In genomic region chr5:43038523-43038989, GRCh38 we compare ENCODE assay signal across 8 cellular contexts. TPM values are rescaled to one million over a fixed set of nuclear protein-coding genes. Genes with fewer than 3 reads are reported as not detected.
A peak's percentile ranks its signal among the peaks of the same experiment; 100 is the strongest.
DNase-seq lines count a peak whose midpoint lies in the region; ATAC-seq and TF ChIP-seq lines count a peak whose summit lies in the region.

No MANE protein-coding gene starts in this region.

- CTCF ChIA-PET in SK-N-SH (lab: Yijun Ruan, JAX) = interaction anchor here (0.9 to 6.1 kb wide), 6 partner anchors 18 to 130 kb away, joined by 3 to 41 read pairs (median 6); no protein-coding TSS in a partner anchor

- no peak for TF ChIP-seq EP300 in SK-N-SH (IDR thresholded peaks at IDR 0.05; ENCODE audit: borderline replicate concordance in 1 of 2, low read depth in 1 of 2, low read length in 1 of 2)
- no peak for TF ChIP-seq EP300 in tibial nerve (IDR thresholded peaks at IDR 0.05)

- POLR2A ChIA-PET in SK-N-SH (lab: Yijun Ruan, JAX) = no interaction called here

- H3K27me3 ChIP-seq in SK-N-SH (ENCODE audit: insufficient read depth) (no peaks in the 10 kb centered on the region), kidney epithelial cell (ENCODE audit: control insufficient read depth, insufficient read depth, low read length) (no peaks in the 10 kb centered on the region), tibial nerve (no peaks in the 10 kb centered on the region)

- H3K4me1 ChIP-seq in SK-N-SH (ENCODE audit: control insufficient read depth in 1 of 2, insufficient read depth in 2 of 2, low read depth in 1 of 2, low read length in 1 of 2) (peaks cover 0 to 24% of the 10 kb centered on the region in 2 experiments; a peak in 1 of 4 replicates), tibial nerve (peaks cover 0 to 8% (median 2%) of the 10 kb centered on the region in 4 donors)

- peaks cover 49% of the 10 kb centered on the region for H3F3A ChIP-seq in SK-N-SH (replicated peaks; ENCODE audit: insufficient read depth)

- H3K36me3 ChIP-seq in SK-N-SH (replicated peaks in 1 of 2; ENCODE audit: control insufficient read depth in 1 of 2, insufficient read depth in 2 of 2, low read length in 1 of 2) (no peaks in the 10 kb centered on the region), kidney epithelial cell (ENCODE audit: control insufficient read depth, insufficient read depth, low read length) (no peaks in the 10 kb centered on the region), tibial nerve (no peaks in the 10 kb centered on the region)

- no peaks in the 10 kb centered on the region for H3K9me2 ChIP-seq in SK-N-SH

- no peaks in the 10 kb centered on the region for H4K20me1 ChIP-seq in SK-N-SH (ENCODE audit: insufficient read depth)

- peaks cover 33% of the 10 kb centered on the region for H3K79me2 ChIP-seq in SK-N-SH (ENCODE audit: insufficient read depth)

- H3K27ac ChIP-seq in SK-N-SH (ENCODE audit: low read depth in 2 of 2, low read length in 1 of 2) = peak overlapping the region in 1 of 2 experiments; percentile 93; a peak in 2 of 4 replicates
- H3K27ac ChIP-seq in tibial nerve = peak overlapping the region; percentile 84 to 99 (median 96)

- H3K9me3 Mint-ChIP-seq in activated T-helper 2 cell treated with anti-CD3 and anti-CD28 coated beads, Interferon-gamma antibody, Interleukin-2, Interleukin-4, amounts not matched to agents 10 μg/mL and 5 μg/mL and 100 μg/mL, durations not matched to agents 14 hours and 24 hours and 36 hours = no peaks in the 10 kb centered on the region

- no peaks in the 10 kb centered on the region for H3K27me3 Mint-ChIP-seq in activated T-helper 2 cell treated with anti-CD3 and anti-CD28 coated beads, Interferon-gamma antibody, Interleukin-2, Interleukin-4, amounts not matched to agents 10 μg/mL and 5 μg/mL and 100 μg/mL, durations not matched to agents 14 hours and 24 hours and 36 hours (ENCODE audit: low read depth)

- H3K4me2 ChIP-seq in SK-N-SH = peak overlapping the region; percentile 72

- peaks cover 44% of the 10 kb centered on the region for H3K4me1 Mint-ChIP-seq in activated T-helper 2 cell treated with anti-CD3 and anti-CD28 coated beads, Interferon-gamma antibody, Interleukin-2, Interleukin-4, amounts not matched to agents 10 μg/mL and 5 μg/mL and 100 μg/mL, durations not matched to agents 14 hours and 24 hours and 36 hours (ENCODE audit: low read depth)

- no peak for TF ChIP-seq POLR2A in tibial nerve (IDR thresholded peaks at IDR 0.05)

- peak overlapping the region in 1 of 2 experiments; percentile 58; a peak in 2 of 4 replicates for H3K4me3 ChIP-seq in SK-N-SH (ENCODE audit: low read depth in 2 of 2, low read length in 1 of 2)
- peak overlapping the region; percentile 39 for H3K4me3 ChIP-seq in kidney epithelial cell (ENCODE audit: low read depth, low read length)
- H3K4me3 ChIP-seq in tibial nerve = peak overlapping the region; percentile 23 to 45 (median 28)

- peak overlapping the region; percentile 80 for H3K4me3 Mint-ChIP-seq in activated T-helper 2 cell treated with anti-CD3 and anti-CD28 coated beads, Interferon-gamma antibody, Interleukin-2, Interleukin-4, amounts not matched to agents 10 μg/mL and 5 μg/mL and 100 μg/mL, durations not matched to agents 14 hours and 24 hours and 36 hours (ENCODE audit: low read depth)

- TF ChIP-seq CTCF in SK-N-SH (IDR thresholded peaks at IDR 0.05) (no peak), kidney epithelial cell (IDR thresholded peaks at IDR 0.05; ENCODE audit: insufficient read depth, low read length, poor library complexity, severe bottlenecking) (no peak), tibial nerve (IDR thresholded peaks at IDR 0.05) (no peak)

- no peak for DNase-seq in SK-N-SH
- DNase-seq in activated T-helper 2 cell treated with anti-CD3 and anti-CD28 coated beads, Interferon-gamma antibody, Interleukin-2, Interleukin-4, amounts not matched to agents 10 μg/mL and 5 μg/mL and 100 μg/mL, durations not matched to agents 14 hours and 24 hours and 36 hours (ENCODE audit: low spot score) = peak; percentile 31
- no peak for DNase-seq in kidney epithelial cell (ENCODE audit: low read depth)
- no peak for DNase-seq in tibial nerve (ENCODE audit: low spot score in 2 of 2)

- no peak overlapping the region for H2AFZ ChIP-seq in SK-N-SH (ENCODE audit: low read depth)

- no peak for ATAC-seq in SK-N-SH treated with all-trans-retinoic acid at 6 μM for 48 hours
- ATAC-seq in HG02870 (IDR thresholded peaks at IDR 0.05; ENCODE audit: unreplicated experiment) = no peak
- ATAC-seq in GM18498 (IDR thresholded peaks at IDR 0.05; ENCODE audit: unreplicated experiment) = no peak
- ATAC-seq in GM21381 (IDR thresholded peaks at IDR 0.05; ENCODE audit: unreplicated experiment) = no peak

- H3K36me3 Mint-ChIP-seq in activated T-helper 2 cell treated with anti-CD3 and anti-CD28 coated beads, Interferon-gamma antibody, Interleukin-2, Interleukin-4, amounts not matched to agents 10 μg/mL and 5 μg/mL and 100 μg/mL, durations not matched to agents 14 hours and 24 hours and 36 hours (ENCODE audit: low read depth) = no peaks in the 10 kb centered on the region

- H3K9me3 ChIP-seq in SK-N-SH (no peaks in the 10 kb centered on the region), tibial nerve (no peaks in the 10 kb centered on the region)

- no peak for TF ChIP-seq RAD21 in SK-N-SH (IDR thresholded peaks at IDR 0.05; ENCODE audit: low read length)

- peak overlapping the region; percentile 56; the same call in 1 of the 2 replicates for H3K9ac ChIP-seq in SK-N-SH

- WGBS in SK-N-SH (ENCODE audit: low lambda C conversion rate) = 82% methylated on average over 16 of the region's 16 CpGs
- WGBS in tibial nerve, 2 donors = 50 to 57% methylated on average over 16 of the region's 16 CpGs

- peak overlapping the region; percentile 82 for H3K27ac Mint-ChIP-seq in activated T-helper 2 cell treated with anti-CD3 and anti-CD28 coated beads, Interferon-gamma antibody, Interleukin-2, Interleukin-4, amounts not matched to agents 10 μg/mL and 5 μg/mL and 100 μg/mL, durations not matched to agents 14 hours and 24 hours and 36 hours

- intact Hi-C loops in activated T-helper 2 cell treated with anti-CD3 and anti-CD28 coated beads, Interferon-gamma antibody, Interleukin-2, Interleukin-4, amounts not matched to agents 10 μg/mL and 5 μg/mL and 100 μg/mL, durations not matched to agents 14 hours and 24 hours and 36 hours (cut with micrococcal nuclease) = no loop called here

TF ChIP-seq in SK-N-SH, 30 proteins besides CTCF, POLR2A, EP300 and RAD21 (continues in another document):
- TF ChIP-seq RFX5 (IDR thresholded peaks at IDR 0.05; ENCODE audit: low read length) (no peak), PBX3 (IDR thresholded peaks at IDR 0.05) (no peak), POLR2AphosphoS5 (IDR thresholded peaks at IDR 0.05; ENCODE audit: low read depth, low read length) (no peak)

TF ChIP-seq in SK-N-SH treated with all-trans-retinoic acid at 6 μM for 48 hours, 23 proteins besides CTCF, POLR2A, EP300 and RAD21:
- TF ChIP-seq ZNF8 (CRISPR knock-in tag; IDR thresholded peaks at IDR 0.05) (no peak), ZFP30 (CRISPR knock-in tag; IDR thresholded peaks at IDR 0.05) (no peak)

RNA-seq across cellular contexts. Expression of gene ANXA2R, which starts 1.6 kb away (rescaled TPM):
- polyA plus RNA-seq in SK-N-SH (2012; rRNA removed) = 1.7 and 1.9 TPM in 2 replicates
- polyA plus RNA-seq in SK-N-SH (2012; cell fraction: cytosol; rRNA removed) = 0.88 and 1.4 TPM in 2 replicates
- polyA plus RNA-seq in SK-N-SH (2012; cell fraction: nucleus; rRNA removed) = 3.7 and 5.4 TPM in 2 replicates
- total RNA-seq in activated T-helper 2 cell treated with anti-CD3 and anti-CD28 coated beads, Interferon-gamma antibody, Interleukin-2, Interleukin-4, amounts not matched to agents 10 μg/mL and 5 μg/mL and 100 μg/mL, durations not matched to agents 14 hours and 24 hours and 36 hours = 2.1 and 2.5 TPM in 2 replicates
- 0.34 and 0.79 TPM in 2 replicates for total RNA-seq in kidney epithelial cell
- total RNA-seq in tibial nerve = 1 to 10 TPM; 5.4 to 9.0 (median 8.1) TPM
